In the genomic region with DNA sequence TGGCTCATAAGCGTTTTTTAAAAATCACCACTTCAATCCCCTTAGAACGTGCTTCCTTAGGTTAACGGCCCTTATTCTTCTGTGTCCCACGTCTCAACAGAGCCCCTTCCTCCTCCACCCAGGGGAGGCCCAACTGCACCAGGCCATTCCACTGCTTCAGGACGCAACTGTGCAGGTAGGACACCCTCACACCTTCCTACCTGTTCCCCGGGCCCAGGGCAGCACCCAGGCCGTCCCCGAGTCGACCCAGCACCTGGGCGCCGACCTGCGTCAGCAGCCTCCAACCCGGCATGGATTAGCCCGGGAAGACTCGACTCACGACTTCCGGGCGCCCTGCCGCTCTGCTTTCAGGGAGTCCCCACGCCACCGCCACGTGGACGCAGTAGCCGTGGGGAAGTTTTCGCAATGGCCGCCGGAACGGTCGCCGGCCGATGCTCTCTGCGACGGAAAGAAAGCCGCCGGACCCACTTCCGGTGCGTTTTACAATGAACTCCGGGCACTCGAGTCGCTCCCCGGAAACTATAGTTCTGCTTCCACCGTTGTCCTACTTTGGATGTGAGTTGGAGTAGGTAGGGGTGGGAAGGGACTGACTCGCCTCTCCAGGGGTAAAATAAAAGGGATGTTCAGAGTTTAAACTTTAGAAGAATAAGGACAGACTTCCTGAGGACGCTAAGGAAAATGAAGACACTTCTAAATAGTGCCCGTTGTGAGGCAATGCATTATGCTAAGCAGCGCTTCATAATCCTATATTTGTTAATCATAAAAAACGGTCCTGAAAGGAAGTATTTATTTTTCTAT, we compare ENCODE assay signal across 8 cellular contexts. TPM values are rescaled to one million over a fixed set of nuclear protein-coding genes. Genes with fewer than 3 reads are reported as not detected.
DNase-seq lines count a peak whose midpoint lies in the region; ATAC-seq and TF ChIP-seq lines count a peak whose summit lies in the region.

A gene (minus strand): TSS at position 442 of the 798 bp plus-strand sequence. CDS start 150 bp downstream, at position 292.

- H3K4me3 ChIP-seq in LNCaP clone FGC (ENCODE audit: low read depth, low read length) (peak within 1 kb of the TSS; percentile 83), RWPE2 (ENCODE audit: severe bottlenecking) (peak within 1 kb of the TSS; percentile 87)

- H3K36me3 Mint-ChIP-seq in activated T-helper 2 cell treated with anti-CD3 and anti-CD28 coated beads, Interferon-gamma antibody, Interleukin-2, Interleukin-4, amounts not matched to agents 10 μg/mL and 5 μg/mL and 100 μg/mL, durations not matched to agents 14 hours and 24 hours and 36 hours (ENCODE audit: low read depth), result peaks cover 42% of the 10 kb centered on the region
- peaks cover 0 to 31% (median 6%) of the 10 kb centered on the region in 3 donors for H3K36me3 Mint-ChIP-seq in naive thymus-derived CD8-positive, alpha-beta T cell
- H3K36me3 Mint-ChIP-seq in stimulated activated naive B cell treated with anti-CD40 and anti-IgM and Interleukin-4, amounts not matched to agents 10 μg/mL and 1 μg/mL and 100 μg/mL, for 72 hours, result peaks cover 12 to 19% of the 10 kb centered on the region in 2 donors

- peaks cover 6% of the 10 kb centered on the region for H3K4me1 ChIP-seq in RWPE2 (ENCODE audit: insufficient read depth, poor library complexity, severe bottlenecking)

- H3K27me3 Mint-ChIP-seq in activated T-helper 2 cell treated with anti-CD3 and anti-CD28 coated beads, Interferon-gamma antibody, Interleukin-2, Interleukin-4, amounts not matched to agents 10 μg/mL and 5 μg/mL and 100 μg/mL, durations not matched to agents 14 hours and 24 hours and 36 hours (ENCODE audit: low read depth), result no peaks in the 10 kb centered on the region
- H3K27me3 Mint-ChIP-seq in naive thymus-derived CD8-positive, alpha-beta T cell, result no peaks in the 10 kb centered on the region
- no peaks in the 10 kb centered on the region for H3K27me3 Mint-ChIP-seq in stimulated activated naive B cell treated with anti-CD40 and anti-IgM and Interleukin-4, amounts not matched to agents 10 μg/mL and 1 μg/mL and 100 μg/mL, for 72 hours

- peak within 1 kb of the TSS; percentile 99 for H3K4me3 Mint-ChIP-seq in activated T-helper 2 cell treated with anti-CD3 and anti-CD28 coated beads, Interferon-gamma antibody, Interleukin-2, Interleukin-4, amounts not matched to agents 10 μg/mL and 5 μg/mL and 100 μg/mL, durations not matched to agents 14 hours and 24 hours and 36 hours (ENCODE audit: low read depth)
- peak within 1 kb of the TSS; percentile 90 to 100 (median 97) for H3K4me3 Mint-ChIP-seq in naive thymus-derived CD8-positive, alpha-beta T cell
- peak within 1 kb of the TSS; percentile 100 for H3K4me3 Mint-ChIP-seq in stimulated activated naive B cell treated with anti-CD40 and anti-IgM and Interleukin-4, amounts not matched to agents 10 μg/mL and 1 μg/mL and 100 μg/mL, for 72 hours

- no peaks in the 10 kb centered on the region for H3K9me3 ChIP-seq in RWPE2 (ENCODE audit: severe bottlenecking)

- H3K27ac Mint-ChIP-seq in activated T-helper 2 cell treated with anti-CD3 and anti-CD28 coated beads, Interferon-gamma antibody, Interleukin-2, Interleukin-4, amounts not matched to agents 10 μg/mL and 5 μg/mL and 100 μg/mL, durations not matched to agents 14 hours and 24 hours and 36 hours, result peak within 1 kb of the TSS; percentile 97
- peak within 1 kb of the TSS; percentile 88 to 99 (median 97) for H3K27ac Mint-ChIP-seq in naive thymus-derived CD8-positive, alpha-beta T cell
- peak within 1 kb of the TSS; percentile 100 for H3K27ac Mint-ChIP-seq in stimulated activated naive B cell treated with anti-CD40 and anti-IgM and Interleukin-4, amounts not matched to agents 10 μg/mL and 1 μg/mL and 100 μg/mL, for 72 hours

- peak; percentile 92 for ATAC-seq in RWPE2 (ENCODE audit: low read depth)
- peak; percentile 91 to 95 for ATAC-seq in naive thymus-derived CD8-positive, alpha-beta T cell
- peak; percentile 94 to 95 for ATAC-seq in stimulated activated naive B cell treated with anti-CD40 and anti-IgM and Interleukin-4, amounts not matched to agents 10 μg/mL and 1 μg/mL and 100 μg/mL, for 72 hours (replicated peaks)

- TF ChIP-seq CTCF in LNCaP clone FGC (IDR thresholded peaks at IDR 0.05; ENCODE audit: control insufficient read depth, extremely low read depth, insufficient read depth) (no peak), RWPE2 (IDR thresholded peaks at IDR 0.05; ENCODE audit: poor library complexity, severe bottlenecking) (no peak)

- DNase-seq in EL (peak; percentile 89), H4 (ENCODE audit: low spot score) (peak; percentile 85), LNCaP clone FGC (ENCODE audit: low read depth) (peak; percentile 71), RWPE2 (ENCODE audit: low spot score) (peak; percentile 77), fibroblast of peridontal ligament (ENCODE audit: extremely low read depth) (peak; percentile 89)
- peak; percentile 75 for DNase-seq in activated T-helper 2 cell treated with anti-CD3 and anti-CD28 coated beads, Interferon-gamma antibody, Interleukin-2, Interleukin-4, amounts not matched to agents 10 μg/mL and 5 μg/mL and 100 μg/mL, durations not matched to agents 14 hours and 24 hours and 36 hours (ENCODE audit: low spot score)
- DNase-seq in naive thymus-derived CD8-positive, alpha-beta T cell, result peak; percentile 68 to 89 (median 81)
- peak; percentile 82 for DNase-seq in stimulated activated naive B cell treated with anti-CD40 and anti-IgM and Interleukin-4, amounts not matched to agents 10 μg/mL and 1 μg/mL and 100 μg/mL, for 72 hours

- H3K4me1 Mint-ChIP-seq in activated T-helper 2 cell treated with anti-CD3 and anti-CD28 coated beads, Interferon-gamma antibody, Interleukin-2, Interleukin-4, amounts not matched to agents 10 μg/mL and 5 μg/mL and 100 μg/mL, durations not matched to agents 14 hours and 24 hours and 36 hours (ENCODE audit: low read depth), result peaks cover 31% of the 10 kb centered on the region
- H3K4me1 Mint-ChIP-seq in naive thymus-derived CD8-positive, alpha-beta T cell, result peaks cover 26 to 52% (median 43%) of the 10 kb centered on the region in 4 donors
- H3K4me1 Mint-ChIP-seq in stimulated activated naive B cell treated with anti-CD40 and anti-IgM and Interleukin-4, amounts not matched to agents 10 μg/mL and 1 μg/mL and 100 μg/mL, for 72 hours, result peaks cover 15 to 28% of the 10 kb centered on the region in 2 donors

- intact Hi-C loops in activated T-helper 2 cell treated with anti-CD3 and anti-CD28 coated beads, Interferon-gamma antibody, Interleukin-2, Interleukin-4, amounts not matched to agents 10 μg/mL and 5 μg/mL and 100 μg/mL, durations not matched to agents 14 hours and 24 hours and 36 hours (cut with micrococcal nuclease), result loop anchor here (1.0 to 5.0 kb wide), 5 partner anchors 11 to 756 kb away; a partner anchor contains a TSS

- no peaks in the 10 kb centered on the region for H3K27me3 ChIP-seq in RWPE2 (ENCODE audit: insufficient read depth, poor library complexity, severe bottlenecking)

- POLR2A ChIA-PET in naive thymus-derived CD8-positive, alpha-beta T cell (lab: Charles Lee), result interaction anchor here (0.6 to 1.5 kb wide), 2 partner anchors 609 to 1218 kb away, joined by 3 read pairs; a partner anchor contains a TSS

- peak within 1 kb of the TSS; percentile 36 for H3K27ac ChIP-seq in RWPE2 (ENCODE audit: poor library complexity, severe bottlenecking)

- peaks cover 4% of the 10 kb centered on the region for H3K9me3 Mint-ChIP-seq in activated T-helper 2 cell treated with anti-CD3 and anti-CD28 coated beads, Interferon-gamma antibody, Interleukin-2, Interleukin-4, amounts not matched to agents 10 μg/mL and 5 μg/mL and 100 μg/mL, durations not matched to agents 14 hours and 24 hours and 36 hours
- no peaks in the 10 kb centered on the region for H3K9me3 Mint-ChIP-seq in naive thymus-derived CD8-positive, alpha-beta T cell
- H3K9me3 Mint-ChIP-seq in stimulated activated naive B cell treated with anti-CD40 and anti-IgM and Interleukin-4, amounts not matched to agents 10 μg/mL and 1 μg/mL and 100 μg/mL, for 72 hours, result no peaks in the 10 kb centered on the region

- H3K36me3 ChIP-seq in RWPE2 (ENCODE audit: low read depth), result peaks cover 34% of the 10 kb centered on the region

RNA-seq across cellular contexts. Expression of the gene that starts here (rescaled TPM):
- total RNA-seq in H4 (2014; rRNA removed; shearing (Covaris generic)), result 287 and 295 TPM in 2 replicates
- total RNA-seq in activated T-helper 2 cell treated with anti-CD3 and anti-CD28 coated beads, Interferon-gamma antibody, Interleukin-2, Interleukin-4, amounts not matched to agents 10 μg/mL and 5 μg/mL and 100 μg/mL, durations not matched to agents 14 hours and 24 hours and 36 hours, result 149 and 157 TPM in 2 replicates
- total RNA-seq in naive thymus-derived CD8-positive, alpha-beta T cell, result 10 to 100 TPM; 59.8 to 60.5 TPM
- 10 to 100 TPM; 76.3 to 87.7 (median 86.0) TPM for polyA plus RNA-seq in naive thymus-derived CD8-positive, alpha-beta T cell

Comparison
In these comparisons a context has a peak if more than half of its experiments do, and no peak if none do; other contexts are left out.
1. Peak in every context shown above with its lines: DNase-seq, ATAC-seq, H3K4me3 ChIP-seq and H3K27ac ChIP-seq.